In the genomic region with DNA sequence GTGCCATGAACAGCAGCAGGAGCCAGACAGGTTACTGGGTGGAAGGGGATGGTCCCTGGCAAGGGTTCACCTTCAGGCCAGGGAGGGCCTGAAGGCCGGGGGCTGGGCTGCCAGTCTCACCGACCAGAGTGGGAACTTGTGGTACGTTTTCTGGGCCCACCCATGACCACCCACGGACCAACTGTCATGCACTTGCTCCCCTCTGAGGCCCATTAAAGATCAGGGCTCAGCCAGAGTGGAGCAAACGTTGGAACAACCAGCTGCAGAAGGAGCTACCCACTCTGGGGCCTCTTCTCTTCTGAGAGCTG, we compare ENCODE assay signal across 25 cellular contexts.
"Had no signal": no experiment of that assay in that cellular context is flagged by ENCODE, and none has a peak within 500 bp of the region (broad histone marks: within the 10 kb centered on the region; RNA-seq: fewer than 3 reads in every experiment).

No MANE protein-coding gene starts in this region.

- H3K4me1 ChIP-seq: left lung, lower lobe of right lung, neural progenitor cell, right atrium auricular region, right lobe of liver, suprapubic skin, tibial artery, uterus had no signal

- H3K4me3 Mint-ChIP-seq: naive B cell; nephron progenitor cell; neural progenitor cell; stimulated activated naive CD8-positive, alpha-beta T cell treated with anti-CD3 and anti-CD28 coated beads, Interleukin-15, Interleukin-2, amounts not matched to agents 100 ng/mL and 50 ng/mL, for 24 hours had no signal

- H3K36me3 ChIP-seq: left lung, lower lobe of right lung, neural progenitor cell, ovary, right atrium auricular region, right lobe of liver, suprapubic skin, thoracic aorta, tibial artery, uterus had no signal

- ATAC-seq: left colon had no signal

- H3K27ac Mint-ChIP-seq: naive B cell; nephron progenitor cell; neural progenitor cell; progenitor cell of endocrine pancreas; stimulated activated naive CD8-positive, alpha-beta T cell treated with anti-CD3 and anti-CD28 coated beads, Interleukin-15, Interleukin-2, amounts not matched to agents 100 ng/mL and 50 ng/mL, for 24 hours had no signal

- H3K4me1 Mint-ChIP-seq: naive B cell, nephron progenitor cell, neural progenitor cell had no signal

- H3K36me3 Mint-ChIP-seq: naive B cell, neural progenitor cell had no signal

- H3K9me3 Mint-ChIP-seq: neural progenitor cell had no signal

- DNase-seq: head of caudate nucleus; hippocampal formation; left colon; mammary epithelial cell; mesenchymal stem cell; naive B cell; nephron progenitor cell; ovary; stimulated activated CD4-positive, alpha-beta T cell treated with anti-CD3 and anti-CD28 coated beads, Interleukin-2, amount 100 ng/mL, for 48 hours; stimulated activated CD4-positive, alpha-beta T cell treated with anti-CD3 and anti-CD28 coated beads, Interleukin-4, amount 100 ng/mL, for 4 hours; stimulated activated CD8-positive, alpha-beta memory T cell treated with anti-CD3 and anti-CD28 coated beads, Interleukin-4, amount 100 ng/mL, for 48 hours; stimulated activated naive CD4-positive, alpha-beta T cell; trophoblast cell; uterus had no signal

- H3K9me3 ChIP-seq: ovary, suprapubic skin, thoracic aorta, tibial artery, uterus had no signal

- H3K27me3 ChIP-seq: left lung, neural progenitor cell, ovary, right atrium auricular region, right lobe of liver, suprapubic skin, tibial artery, uterus had no signal

- H3K27me3 Mint-ChIP-seq: naive B cell; progenitor cell of endocrine pancreas; stimulated activated naive CD8-positive, alpha-beta T cell treated with anti-CD3 and anti-CD28 coated beads, Interleukin-15, Interleukin-2, amounts not matched to agents 100 ng/mL and 50 ng/mL, for 24 hours had no signal

- H3K4me3 ChIP-seq: left lung, lower lobe of right lung, neural progenitor cell, ovary, right atrium auricular region, right lobe of liver, skin epidermis, suprapubic skin, thoracic aorta, tibial artery, uterus had no signal

- H3K27ac ChIP-seq: left lung, lower lobe of right lung, neural progenitor cell, ovary, right atrium auricular region, right lobe of liver, skin epidermis, suprapubic skin, thoracic aorta, tibial artery, uterus had no signal
